Comparison of ENCODE assay signal across 13 cellular contexts in genomic region chr5:133801955-133802751, GRCh38.
DNase-seq lines count a peak whose midpoint lies in the region; ATAC-seq and TF ChIP-seq lines count a peak whose summit lies in the region.
"Had no signal": no experiment of that assay in that cellular context is flagged by ENCODE, and none has a peak within 500 bp of the region (broad histone marks: within the 10 kb centered on the region; RNA-seq: fewer than 3 reads in every experiment).

No MANE protein-coding gene starts in this region.

- no peak overlapping the region for H3K4me3 Mint-ChIP-seq in T-helper 2 cell treated with Interferon-gamma antibody and Interleukin-4, amounts not matched to agents 5 μg/mL and 100 μg/mL, for 36 hours

- H3K9ac ChIP-seq in mucosa of stomach (ENCODE audit: low read length), result peak overlapping the region; percentile 22

- peaks cover 25% of the 10 kb centered on the region for H3K4me1 ChIP-seq in mucosa of stomach (ENCODE audit: control insufficient read depth, insufficient read depth, low read length)

- H3K36me3 ChIP-seq in mucosa of stomach (ENCODE audit: control insufficient read depth, insufficient read depth, low read length), result no peaks in the 10 kb centered on the region
- H3K36me3 ChIP-seq: tibial artery, WERI-Rb-1 had no signal

- H3K9me3 ChIP-seq in mucosa of stomach (ENCODE audit: control insufficient read depth, low read length), result no peaks in the 10 kb centered on the region
- H3K9me3 ChIP-seq: tibial artery had no signal

- ATAC-seq in HG02571 (IDR thresholded peaks at IDR 0.05; ENCODE audit: unreplicated experiment), result no peak

- no peaks in the 10 kb centered on the region for H3K4me1 Mint-ChIP-seq in T-helper 2 cell treated with Interferon-gamma antibody and Interleukin-4, amounts not matched to agents 5 μg/mL and 100 μg/mL, for 36 hours (ENCODE audit: low read depth)

- H3K27me3 Mint-ChIP-seq in T-helper 2 cell treated with Interferon-gamma antibody and Interleukin-4, amounts not matched to agents 5 μg/mL and 100 μg/mL, for 36 hours (ENCODE audit: low read depth), result peaks cover 18% of the 10 kb centered on the region

- no peaks in the 10 kb centered on the region for H3K9me3 Mint-ChIP-seq in T-helper 2 cell treated with Interferon-gamma antibody and Interleukin-4, amounts not matched to agents 5 μg/mL and 100 μg/mL, for 36 hours

- no peak overlapping the region for H3K27ac Mint-ChIP-seq in T-helper 2 cell treated with Interferon-gamma antibody and Interleukin-4, amounts not matched to agents 5 μg/mL and 100 μg/mL, for 36 hours

- no peaks in the 10 kb centered on the region for H3K36me3 Mint-ChIP-seq in T-helper 2 cell treated with Interferon-gamma antibody and Interleukin-4, amounts not matched to agents 5 μg/mL and 100 μg/mL, for 36 hours (ENCODE audit: low read depth)

- no peak overlapping the region for H3K4me3 ChIP-seq in mucosa of stomach (ENCODE audit: low read length)
- no peak overlapping the region for H3K4me3 ChIP-seq in coronary artery
- H3K4me3 ChIP-seq: tibial artery had no signal

- no peak for TF ChIP-seq CTCF in coronary artery (IDR thresholded peaks at IDR 0.05)

- H3K27me3 ChIP-seq in mucosa of stomach (ENCODE audit: control insufficient read depth, insufficient read depth, low read length), result no peaks in the 10 kb centered on the region

- DNase-seq in COLO668 (lab: John Stamatoyannopoulos, UW; ENCODE audit: unreplicated experiment) (peak; percentile 1), fibroblast of peridontal ligament (ENCODE audit: extremely low read depth) (peak; percentile 22), NCI-H510A treated with DMSO at 0.1 percent for 48 hours (lab: John Stamatoyannopoulos, UW) (no peak), coronary artery (ENCODE audit: low spot score) (no peak)
- DNase-seq in T-helper 2 cell treated with Interferon-gamma antibody and Interleukin-4, amounts not matched to agents 5 μg/mL and 100 μg/mL, for 36 hours (ENCODE audit: low spot score), result no peak
- DNase-seq: activated gamma-delta T cell treated with Interleukin-2 at 50 U/mL for 16 hours, HCEC 1CT, mesendoderm, tibial artery, WERI-Rb-1 had no signal

- no peak overlapping the region for H3K27ac ChIP-seq in coronary artery
- H3K27ac ChIP-seq: tibial artery, WERI-Rb-1 had no signal

TF ChIP-seq in PFSK-1, 5 proteins besides CTCF, POLR2A, EP300 and RAD21:
- no peak for TF ChIP-seq FOXP2 (optimal IDR thresholded peaks at IDR 0.05; ENCODE audit: borderline replicate concordance, extremely low read depth, extremely low read length, insufficient read depth)
- TF ChIP-seq, protein P1, sequence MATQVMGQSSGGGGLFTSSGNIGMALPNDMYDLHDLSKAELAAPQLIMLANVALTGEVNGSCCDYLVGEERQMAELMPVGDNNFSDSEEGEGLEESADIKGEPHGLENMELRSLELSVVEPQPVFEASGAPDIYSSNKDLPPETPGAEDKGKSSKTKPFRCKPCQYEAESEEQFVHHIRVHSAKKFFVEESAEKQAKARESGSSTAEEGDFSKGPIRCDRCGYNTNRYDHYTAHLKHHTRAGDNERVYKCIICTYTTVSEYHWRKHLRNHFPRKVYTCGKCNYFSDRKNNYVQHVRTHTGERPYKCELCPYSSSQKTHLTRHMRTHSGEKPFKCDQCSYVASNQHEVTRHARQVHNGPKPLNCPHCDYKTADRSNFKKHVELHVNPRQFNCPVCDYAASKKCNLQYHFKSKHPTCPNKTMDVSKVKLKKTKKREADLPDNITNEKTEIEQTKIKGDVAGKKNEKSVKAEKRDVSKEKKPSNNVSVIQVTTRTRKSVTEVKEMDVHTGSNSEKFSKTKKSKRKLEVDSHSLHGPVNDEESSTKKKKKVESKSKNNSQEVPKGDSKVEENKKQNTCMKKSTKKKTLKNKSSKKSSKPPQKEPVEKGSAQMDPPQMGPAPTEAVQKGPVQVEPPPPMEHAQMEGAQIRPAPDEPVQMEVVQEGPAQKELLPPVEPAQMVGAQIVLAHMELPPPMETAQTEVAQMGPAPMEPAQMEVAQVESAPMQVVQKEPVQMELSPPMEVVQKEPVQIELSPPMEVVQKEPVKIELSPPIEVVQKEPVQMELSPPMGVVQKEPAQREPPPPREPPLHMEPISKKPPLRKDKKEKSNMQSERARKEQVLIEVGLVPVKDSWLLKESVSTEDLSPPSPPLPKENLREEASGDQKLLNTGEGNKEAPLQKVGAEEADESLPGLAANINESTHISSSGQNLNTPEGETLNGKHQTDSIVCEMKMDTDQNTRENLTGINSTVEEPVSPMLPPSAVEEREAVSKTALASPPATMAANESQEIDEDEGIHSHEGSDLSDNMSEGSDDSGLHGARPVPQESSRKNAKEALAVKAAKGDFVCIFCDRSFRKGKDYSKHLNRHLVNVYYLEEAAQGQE (IDR thresholded peaks at IDR 0.05; ENCODE audit: insufficient read depth in 1 of 2, low read depth in 2 of 2, low read length in 2 of 2), result peak; percentile 22 to 68; a peak in 2 of 4 replicates

Comparison
In these comparisons a context has a peak if more than half of its experiments do, and no peak if none do; other contexts are left out.
1. DNase-seq: peak in COLO668 (single experiment) and fibroblast of peridontal ligament (single experiment); none in T-helper 2 cell treated with Interferon-gamma antibody and Interleukin-4, amounts not matched to agents 5 μg/mL and 100 μg/mL, for 36 hours (single experiment), NCI-H510A treated with DMSO at 0.1 percent for 48 hours (single experiment) and coronary artery (single experiment).